19 cellular contexts compared by ENCODE assay signal in genomic region chr2:241500016-241500415, GRCh38. TPM values are rescaled to one million over a fixed set of nuclear protein-coding genes. Genes with fewer than 3 reads are reported as not detected.
DNase-seq lines count a peak whose midpoint lies in the region; ATAC-seq, FAIRE-seq and TF ChIP-seq lines count a peak whose summit lies in the region.
"Had no signal": no experiment of that assay in that cellular context is flagged by ENCODE, and none has a peak within 500 bp of the region (broad histone marks: within the 10 kb centered on the region; RNA-seq: fewer than 3 reads in every experiment).

No MANE protein-coding gene starts in this region.

- H3K36me3 Mint-ChIP-seq in brain (peaks cover 25% of the 10 kb centered on the region), neural progenitor cell (peaks cover 8% of the 10 kb centered on the region)

- in situ Hi-C loops in HepG2 (cut with HindIII; ENCODE audit: extremely low pct_ligation_motif_present, low pct_unique_long_range_greater_than_20kb): no loop called here

- no peak for TF ChIP-seq EP300 in HepG2 (IDR thresholded peaks at IDR 0.05; ENCODE audit: low read depth in 2 of 2, low read length in 2 of 2)
- TF ChIP-seq EP300 in HepG2 (CRISPR knock-in tag; IDR thresholded peaks at IDR 0.05; ENCODE audit: borderline replicate concordance): no peak
- TF ChIP-seq EP300 in stomach (IDR thresholded peaks at IDR 0.05): no peak

- H3K4me1 Mint-ChIP-seq in brain (peaks cover 19% of the 10 kb centered on the region), neural progenitor cell (peaks cover 2% of the 10 kb centered on the region)
- H3K4me1 Mint-ChIP-seq: IgD-negative memory B cell had no signal

- ATAC-seq in HepG2: no peak
- ATAC-seq in right lobe of liver: no peak
- ATAC-seq in HG03095 (IDR thresholded peaks at IDR 0.05; ENCODE audit: unreplicated experiment): no peak
- ATAC-seq: GM12878 had no signal

- H3K79me2 ChIP-seq in HepG2 (ENCODE audit: insufficient read depth, low read length): peaks cover 35% of the 10 kb centered on the region
- peaks cover 37% of the 10 kb centered on the region for H3K79me2 ChIP-seq in neural progenitor cell (ENCODE audit: low read depth)

- H3K27me3 Mint-ChIP-seq in brain (no peaks in the 10 kb centered on the region), neural progenitor cell (ENCODE audit: insufficient read depth, low read depth) (peaks cover 6% of the 10 kb centered on the region)
- H3K27me3 Mint-ChIP-seq: B cell; CD4-positive, alpha-beta T cell; IgD-negative memory B cell had no signal

- no peak overlapping the region for H3K27ac ChIP-seq in HepG2 (ENCODE audit: extremely low read length, insufficient read depth, low read length)
- H3K27ac ChIP-seq in right lobe of liver: no peak overlapping the region
- H3K27ac ChIP-seq in neural progenitor cell: peak overlapping the region; percentile 13
- H3K27ac ChIP-seq in spleen: no peak overlapping the region
- no peak overlapping the region for H3K27ac ChIP-seq in stomach

- H3K27me3 ChIP-seq in HepG2 (ENCODE audit: control insufficient read depth in 1 of 2, insufficient read depth in 2 of 2, low read length in 2 of 2): no peaks in the 10 kb centered on the region
- H3K27me3 ChIP-seq in right lobe of liver: no peaks in the 10 kb centered on the region
- no peaks in the 10 kb centered on the region for H3K27me3 ChIP-seq in neural progenitor cell
- no peaks in the 10 kb centered on the region for H3K27me3 ChIP-seq in spleen (replicated peaks in 1 of 7)
- no peaks in the 10 kb centered on the region for H3K27me3 ChIP-seq in stomach

- TSS peak; percentile 30 for BruUV-seq in HepG2 (replicated peaks; lab: Mats Ljungman, UMichigan)

- peaks cover 42 to 67% of the 10 kb centered on the region in 2 experiments for H3K36me3 ChIP-seq in HepG2 (replicated peaks in 1 of 2; ENCODE audit: control insufficient read depth in 1 of 2, insufficient read depth in 2 of 2, low read length in 2 of 2)
- peaks cover 0 to 33% (median 6%) of the 10 kb centered on the region in 4 donors for H3K36me3 ChIP-seq in right lobe of liver
- H3K36me3 ChIP-seq in neural progenitor cell: no peaks in the 10 kb centered on the region
- peaks cover 0 to 81% (median 45%) of the 10 kb centered on the region in 6 donors for H3K36me3 ChIP-seq in spleen
- peaks cover 25 to 79% (median 72%) of the 10 kb centered on the region in 4 donors for H3K36me3 ChIP-seq in stomach

- H4K20me1 ChIP-seq in HepG2 (ENCODE audit: insufficient read depth, low read length) (peaks cover 14% of the 10 kb centered on the region; the same call in 1 of the 2 replicates), neural progenitor cell (ENCODE audit: low read depth) (peaks cover 43% of the 10 kb centered on the region)

- FAIRE-seq in HepG2 (lab: Jason Lieb, UNC): no peak
- FAIRE-seq: GM12878, GM18507 had no signal

- no peak overlapping the region for H2AFZ ChIP-seq in HepG2 (ENCODE audit: low read length)
- H2AFZ ChIP-seq in neural progenitor cell (replicated peaks): no peak overlapping the region

- H3F3A ChIP-seq in neural progenitor cell (ENCODE audit: low read depth): no peaks in the 10 kb centered on the region

- H3K9me3 Mint-ChIP-seq in brain (no peaks in the 10 kb centered on the region), neural progenitor cell (no peaks in the 10 kb centered on the region)
- H3K9me3 Mint-ChIP-seq: CD4-positive, alpha-beta T cell; HFFc6; IgD-negative memory B cell had no signal

- TF ChIP-seq POLR2A in HepG2 (IDR thresholded peaks at IDR 0.05; ENCODE audit: insufficient read depth in 1 of 2, low read depth in 2 of 2, low read length in 2 of 2): no peak
- TF ChIP-seq POLR2A in right lobe of liver (IDR thresholded peaks at IDR 0.05): no peak
- TF ChIP-seq POLR2A in spleen (IDR thresholded peaks at IDR 0.05): no peak
- no peak for TF ChIP-seq POLR2A in stomach (IDR thresholded peaks at IDR 0.05)

- no peaks in the 10 kb centered on the region for H3K9me3 ChIP-seq in HepG2 (ENCODE audit: low read length)
- H3K9me3 ChIP-seq in right lobe of liver: no peaks in the 10 kb centered on the region
- no peaks in the 10 kb centered on the region for H3K9me3 ChIP-seq in neural progenitor cell (ENCODE audit: low read depth)
- H3K9me3 ChIP-seq in spleen: no peaks in the 10 kb centered on the region
- no peaks in the 10 kb centered on the region for H3K9me3 ChIP-seq in stomach

- CTCF ChIA-PET in HepG2 (lab: Yijun Ruan, JAX; ENCODE audit: low intra/inter-chr PET ratio, low total read pairs): no interaction called here

- H3K4me1 ChIP-seq in HepG2 (ENCODE audit: insufficient read depth, low read length) (peaks cover 13% of the 10 kb centered on the region), right lobe of liver (no peaks in the 10 kb centered on the region), neural progenitor cell (no peaks in the 10 kb centered on the region), spleen (peaks cover 0 to 15% (median 4%) of the 10 kb centered on the region in 6 donors), stomach (peaks cover 0 to 19% (median 11%) of the 10 kb centered on the region in 4 donors)

- POLR2A ChIA-PET in HepG2 (lab: Yijun Ruan, JAX): no interaction called here

- no peak overlapping the region for H3K4me2 ChIP-seq in HepG2 (ENCODE audit: low read depth, low read length)
- no peak overlapping the region for H3K4me2 ChIP-seq in neural progenitor cell

- H3K4me3 Mint-ChIP-seq in brain (no peak overlapping the region), neural progenitor cell (no peak overlapping the region)
- H3K4me3 Mint-ChIP-seq: B cell; CD4-positive, alpha-beta T cell; HFFc6; IgD-negative memory B cell had no signal

- H3K4me3 ChIP-seq in HepG2 (replicated peaks in 1 of 3; ENCODE audit: insufficient read depth in 1 of 3, low read depth in 2 of 3, low read length in 3 of 3) (no peak overlapping the region), right lobe of liver (no peak overlapping the region), neural progenitor cell (no peak overlapping the region), spleen (no peak overlapping the region), stomach (no peak overlapping the region)
- H3K4me3 ChIP-seq: GM12878 had no signal

- TF ChIP-seq CTCF in HepG2 (CRISPR knock-in tag; IDR thresholded peaks at IDR 0.05) (no peak), right lobe of liver (IDR thresholded peaks at IDR 0.05) (no peak), brain (conservative IDR thresholded peaks at IDR 0.05) (no peak), neural progenitor cell (IDR thresholded peaks at IDR 0.05) (no peak), spleen (IDR thresholded peaks at IDR 0.05 in 8 of 11, conservative IDR thresholded peaks at IDR 0.05 in 3 of 11) (no peak), stomach (IDR thresholded peaks at IDR 0.05) (no peak)

- TF ChIP-seq RAD21 in HepG2 (CRISPR knock-in tag; IDR thresholded peaks at IDR 0.05): no peak

- H3K9ac ChIP-seq in HepG2 (ENCODE audit: insufficient read depth, low read depth, low read length) (no peak overlapping the region), neural progenitor cell (peak overlapping the region; percentile 32)

- 97% methylated on average over 10 of the region's 10 CpGs for whole genome bisulfite sequencing in HepG2 (ENCODE audit: low lambda C conversion rate)
- 100% methylated on average over 1 of the region's 10 CpGs for WGBS in right lobe of liver (ENCODE audit: insufficient coverage, low coverage, low lambda C conversion rate, missing lambda C conversion rate)
- 92 to 96% (median 95%) methylated on average over 9 to 10 of the region's 10 CpGs for WGBS in spleen, 5 donors
- WGBS in stomach, 5 donors: 92 to 97% (median 96%) methylated on average over 10 of the region's 10 CpGs

- intact Hi-C loops in HepG2 (cut with micrococcal nuclease; ENCODE audit: unreplicated experiment) (loop anchor here (10.0 kb wide), 1 partner anchor 145 kb away; the partner anchor contains the start of gene FARP2), right lobe of liver (cut with DNase I) (no loop called here), spleen (cut with DNase I; ENCODE audit: low total_unique reads) (no loop called here), stomach (cut with DNase I; ENCODE audit: low total_unique reads) (no loop called here)

- H3K27ac Mint-ChIP-seq in brain (peak overlapping the region in 3 of 5 experiments; percentile 21 to 74 (median 46)), neural progenitor cell (no peak overlapping the region)
- H3K27ac Mint-ChIP-seq: B cell; CD4-positive, alpha-beta T cell; HFFc6 had no signal

- no peak for DNase-seq in HepG2 (ENCODE audit: low spot score)
- DNase-seq in right lobe of liver: no peak
- no peak for DNase-seq in neural progenitor cell (ENCODE audit: low spot score)
- peak; percentile 29 for DNase-seq in spleen
- no peak for DNase-seq in stomach
- no peak for DNase-seq in GDM1 (lab: John Stamatoyannopoulos, UW)
- DNase-seq: 8988T; ACHN; Calu3; CD4-positive, alpha-beta T cell; GOT3; HCEC 1CT; HFFc6 had no signal

RNA-seq across cellular contexts. Expression of gene STK25, which starts 8.4 kb away (rescaled TPM):
- total RNA-seq in HepG2 (2016; rRNA removed; fragmentation: Illumina TruSeq; extraction: Trizol) (123 and 177 TPM in 2 replicates), right lobe of liver (10 to 100 TPM; 51.0 to 99.1 (median 63.5) TPM), neural progenitor cell (ENCODE audit: low replicate concordance) (164 and 378 TPM in 2 replicates), spleen (100 to 1,000 TPM; 127 to 217 (median 167) TPM), stomach (100 to 1,000 TPM in 4 of 5 donors, 10 to 100 TPM in 1; 93.8 to 446 (median 240) TPM)
- total RNA-seq in HepG2 (2016; cell fraction: cytosol; rRNA removed; fragmentation: Illumina TruSeq; extraction: Trizol; ENCODE audit: low read depth): 143 and 149 TPM in 2 replicates
- total RNA-seq in HepG2 (2016; cell fraction: insoluble cytoplasmic fraction; rRNA removed; fragmentation: Illumina TruSeq; extraction: Trizol): 108 and 184 TPM in 2 replicates
- total RNA-seq in HepG2 (2016; cell fraction: membrane; rRNA removed; fragmentation: Illumina TruSeq; extraction: Trizol): 217 TPM in 2 replicates
- 128 and 139 TPM in 2 replicates for total RNA-seq in HepG2 (2016; cell fraction: nucleus; rRNA removed; fragmentation: Illumina TruSeq; extraction: Trizol)
- polyA plus RNA-seq in HepG2 (2011; rRNA removed) (481 and 626 TPM in 2 replicates), brain (ENCODE audit: insufficient read depth, low read depth, low replicate concordance) (189 TPM), spleen (100 to 1,000 TPM; 133 to 254 (median 213) TPM), stomach (100 to 1,000 TPM; 116 to 162 (median 120) TPM)
- polyA plus RNA-seq in HepG2 (2011; cell fraction: cytosol; rRNA removed): 323 and 410 TPM in 2 replicates
- polyA plus RNA-seq in HepG2 (2011; cell fraction: nucleus; rRNA removed): 1,381 and 1,393 TPM in 2 replicates
- polyA plus RNA-seq in HepG2 (2012): 200 and 245 TPM in 2 replicates
- polyA plus RNA-seq in HepG2 (2016; cell fraction: cytosol; fragmentation: Illumina TruSeq; extraction: Trizol; ENCODE audit: low read depth): 126 and 132 TPM in 2 replicates
- polyA plus RNA-seq in HepG2 (2016; cell fraction: insoluble cytoplasmic fraction; fragmentation: Illumina TruSeq; extraction: Trizol; ENCODE audit: low read depth): 133 and 166 TPM in 2 replicates
- polyA plus RNA-seq in HepG2 (2016; cell fraction: membrane; fragmentation: Illumina TruSeq; extraction: Trizol; ENCODE audit: low read depth): 186 and 199 TPM in 2 replicates
- polyA plus RNA-seq in HepG2 (2016; cell fraction: nucleus; fragmentation: Illumina TruSeq; extraction: Trizol; ENCODE audit: insufficient read depth, low read depth): 341 and 351 TPM in 2 replicates
- 198 and 615 TPM in 2 replicates for polyA minus RNA-seq in HepG2 (2011; rRNA and poly(A)+ RNA removed; ENCODE audit: low replicate concordance)
- 125 and 128 TPM in 2 replicates for polyA minus RNA-seq in HepG2 (2011; cell fraction: cytosol; rRNA and poly(A)+ RNA removed)
- polyA minus RNA-seq in HepG2 (2011; cell fraction: nucleus; rRNA and poly(A)+ RNA removed): 166 and 229 TPM in 2 replicates

RNA-seq across cellular contexts. Expression of gene BOK, which starts 58.5 kb away (rescaled TPM):
- total RNA-seq in HepG2 (2016; rRNA removed; fragmentation: Illumina TruSeq; extraction: Trizol): 30.2 and 35.5 TPM in 2 replicates
- 22.2 and 23.9 TPM in 2 replicates for total RNA-seq in HepG2 (2016; cell fraction: cytosol; rRNA removed; fragmentation: Illumina TruSeq; extraction: Trizol; ENCODE audit: low read depth)
- 28.1 and 36.4 TPM in 2 replicates for total RNA-seq in HepG2 (2016; cell fraction: insoluble cytoplasmic fraction; rRNA removed; fragmentation: Illumina TruSeq; extraction: Trizol)
- total RNA-seq in HepG2 (2016; cell fraction: membrane; rRNA removed; fragmentation: Illumina TruSeq; extraction: Trizol): 58.8 and 67.3 TPM in 2 replicates
- total RNA-seq in HepG2 (2016; cell fraction: nucleus; rRNA removed; fragmentation: Illumina TruSeq; extraction: Trizol): 18.8 and 20.8 TPM in 2 replicates
- polyA plus RNA-seq in HepG2 (2011; rRNA removed): 39.2 and 58.1 TPM in 2 replicates
- polyA plus RNA-seq in HepG2 (2011; cell fraction: cytosol; rRNA removed): 49.3 and 71.9 TPM in 2 replicates
- polyA plus RNA-seq in HepG2 (2011; cell fraction: nucleus; rRNA removed): 101 and 104 TPM in 2 replicates
- polyA plus RNA-seq in HepG2 (2012): 43.9 and 55.3 TPM in 2 replicates
- 28.1 and 33.7 TPM in 2 replicates for polyA plus RNA-seq in HepG2 (2016; cell fraction: cytosol; fragmentation: Illumina TruSeq; extraction: Trizol; ENCODE audit: low read depth)
- polyA plus RNA-seq in HepG2 (2016; cell fraction: insoluble cytoplasmic fraction; fragmentation: Illumina TruSeq; extraction: Trizol; ENCODE audit: low read depth): 37.9 and 46.1 TPM in 2 replicates
- polyA plus RNA-seq in HepG2 (2016; cell fraction: membrane; fragmentation: Illumina TruSeq; extraction: Trizol; ENCODE audit: low read depth): 64.2 and 66.8 TPM in 2 replicates
- 41.2 and 42.5 TPM in 2 replicates for polyA plus RNA-seq in HepG2 (2016; cell fraction: nucleus; fragmentation: Illumina TruSeq; extraction: Trizol; ENCODE audit: insufficient read depth, low read depth)
- 10.1 and 74.6 TPM in 2 replicates for polyA minus RNA-seq in HepG2 (2011; rRNA and poly(A)+ RNA removed; ENCODE audit: low replicate concordance)
- 39.7 and 41.5 TPM in 2 replicates for polyA minus RNA-seq in HepG2 (2011; cell fraction: cytosol; rRNA and poly(A)+ RNA removed)
- polyA minus RNA-seq in HepG2 (2011; cell fraction: nucleus; rRNA and poly(A)+ RNA removed): 9.9 and 12.7 TPM in 2 replicates
- total RNA-seq in right lobe of liver: 100 to 1,000 TPM in 3 of 6 experiments, 10 to 100 TPM in 3; 50.1 to 119 (median 90.5) TPM
- 76.1 TPM for polyA plus RNA-seq in brain (ENCODE audit: insufficient read depth, low read depth, low replicate concordance)
- 2.0 and 5.5 TPM in 2 replicates for total RNA-seq in neural progenitor cell (ENCODE audit: low replicate concordance)
- 10 to 100 TPM in 4 of 7 donors, 1 to 10 TPM in 3; 6.5 to 19.4 (median 13.0) TPM for total RNA-seq in spleen
- 1 to 10 TPM; 3.0 to 7.2 (median 4.5) TPM for polyA plus RNA-seq in spleen
- total RNA-seq in stomach: 100 to 1,000 TPM in 1 of 5 donors, 10 to 100 TPM in 4; 13.0 to 112 (median 69.4) TPM
- polyA plus RNA-seq in stomach: 10 to 100 TPM; 14.7 to 31.0 (median 21.6) TPM
- total RNA-seq: CD4-positive, alpha-beta T cell had no signal
